Comparison of ENCODE assay signal across 20 cellular contexts in genomic region chr1:83751602-83752001, GRCh38.
A peak's percentile ranks its signal among the peaks of the same experiment; 100 is the strongest.
DNase-seq lines count a peak whose midpoint lies in the region; ATAC-seq, FAIRE-seq and TF ChIP-seq lines count a peak whose summit lies in the region.
"Had no signal": no experiment of that assay in that cellular context is flagged by ENCODE, and none has a peak within 500 bp of the region (broad histone marks: within the 10 kb centered on the region; RNA-seq: fewer than 3 reads in every experiment).

No MANE protein-coding gene starts in this region.

- no peak overlapping the region for H2AFZ ChIP-seq in astrocyte (ENCODE audit: low read depth, low read length)

- no peak overlapping the region for H3K56ac ChIP-seq in mesendoderm (ENCODE audit: low read length)

- no peaks in the 10 kb centered on the region for H4K20me1 ChIP-seq in astrocyte (ENCODE audit: insufficient read depth, low read length)

- no peaks in the 10 kb centered on the region for H3K79me1 ChIP-seq in mesendoderm (ENCODE audit: low read length)

- H3K4me1 ChIP-seq in HUES64 (ENCODE audit: insufficient read depth, low read length) (peaks cover 9% of the 10 kb centered on the region; the same call in 1 of the 2 replicates), astrocyte (ENCODE audit: insufficient read depth, low read length) (no peaks in the 10 kb centered on the region), mesendoderm (ENCODE audit: control insufficient read depth, low read depth, low read length) (no peaks in the 10 kb centered on the region)
- H3K4me1 ChIP-seq: A549, HAP-1 had no signal

- peaks cover 9% of the 10 kb centered on the region for H3K9me3 Mint-ChIP-seq in astrocyte (ENCODE audit: unreplicated experiment)
- H3K9me3 Mint-ChIP-seq: CD8-positive, alpha-beta T cell had no signal

- no peak overlapping the region for H3K4me3 Mint-ChIP-seq in astrocyte (ENCODE audit: unreplicated experiment)
- H3K4me3 Mint-ChIP-seq: CD14-positive monocyte; CD8-positive, alpha-beta T cell had no signal

- peaks cover 36% of the 10 kb centered on the region for H3K4me1 Mint-ChIP-seq in astrocyte (ENCODE audit: low read depth, unreplicated experiment)
- H3K4me1 Mint-ChIP-seq: CD14-positive monocyte had no signal

- no peak overlapping the region for H3K4ac ChIP-seq in mesendoderm (ENCODE audit: low read depth, low read length)

- H3K18ac ChIP-seq in mesendoderm (ENCODE audit: low read length) = no peak overlapping the region

- H3K36me3 ChIP-seq in HUES64 (ENCODE audit: insufficient read depth, low read length) = no peaks in the 10 kb centered on the region
- H3K36me3 ChIP-seq in astrocyte (ENCODE audit: insufficient read depth, low read length) = no peaks in the 10 kb centered on the region
- H3K36me3 ChIP-seq in mesendoderm (ENCODE audit: control insufficient read depth, insufficient read depth, low read length) = no peaks in the 10 kb centered on the region
- H3K36me3 ChIP-seq: HAP-1 had no signal

- H3K27ac ChIP-seq in HUES64 (ENCODE audit: low read depth, low read length) (peak overlapping the region; percentile 80; the same call in 1 of the 2 replicates), astrocyte (ENCODE audit: low read depth, low read length) (no peak overlapping the region), mesendoderm (ENCODE audit: low read depth, low read length) (no peak overlapping the region)
- H3K27ac ChIP-seq: A549 had no signal

- no peak overlapping the region for H4K8ac ChIP-seq in mesendoderm (ENCODE audit: low read depth, low read length)

- no peak for TF ChIP-seq POLR2A in GM18505 (IDR thresholded peaks at IDR 0.05; ENCODE audit: borderline replicate concordance, extremely low read depth, insufficient read depth, insufficient read length)

- ATAC-seq in HG02981 (IDR thresholded peaks at IDR 0.05; ENCODE audit: unreplicated experiment) (no peak), HG03097 (IDR thresholded peaks at IDR 0.05; ENCODE audit: low FRiP score, unreplicated experiment) (no peak), GM18505 (IDR thresholded peaks at IDR 0.05; ENCODE audit: unreplicated experiment) (no peak)
- ATAC-seq: A549; CD8-positive, alpha-beta T cell had no signal

- H3K4me2 ChIP-seq in astrocyte (ENCODE audit: low read length) (no peak overlapping the region), mesendoderm (ENCODE audit: low read length) (no peak overlapping the region)
- H3K4me2 ChIP-seq: A549 had no signal

- H3K9ac ChIP-seq in HUES64 (ENCODE audit: low read depth, low read length) (no peak overlapping the region), astrocyte (ENCODE audit: low read length) (no peak overlapping the region), mesendoderm (ENCODE audit: low read length) (no peak overlapping the region)

- H3K9me3 ChIP-seq in HUES64 (ENCODE audit: insufficient read depth, low read depth, low read length) (peaks cover 13% of the 10 kb centered on the region), astrocyte (ENCODE audit: insufficient read depth, low read depth, low read length) (no peaks in the 10 kb centered on the region)
- H3K9me3 ChIP-seq: A549, HAP-1 had no signal

- H2BK120ac ChIP-seq in mesendoderm (ENCODE audit: low read depth, low read length) = no peak overlapping the region

- no peak for DNase-seq in astrocyte (ENCODE audit: low read depth)
- peak; percentile 23 for DNase-seq in mesendoderm
- DNase-seq: CD8-positive, alpha-beta T cell; COR-L47; DMS153; DMS79 treated with DMSO at 0.1 percent for 48 hours; EL; GOT3; IMR-90 had no signal

- no peaks in the 10 kb centered on the region for H3K27me3 Mint-ChIP-seq in astrocyte (ENCODE audit: low read depth, unreplicated experiment)

- no peak overlapping the region for H2BK5ac ChIP-seq in mesendoderm (ENCODE audit: low read length)

- no peak overlapping the region for H3K23ac ChIP-seq in mesendoderm (ENCODE audit: low read length)

- H3K27me3 ChIP-seq in HUES64 (ENCODE audit: insufficient read depth, low read length) = no peaks in the 10 kb centered on the region
- no peaks in the 10 kb centered on the region for H3K27me3 ChIP-seq in astrocyte (ENCODE audit: insufficient read depth, low read length)
- no peaks in the 10 kb centered on the region for H3K27me3 ChIP-seq in mesendoderm (ENCODE audit: insufficient read depth, low read length, poor library complexity)

- H3K79me2 ChIP-seq in astrocyte (ENCODE audit: insufficient read depth, low read length) (no peaks in the 10 kb centered on the region), mesendoderm (ENCODE audit: control insufficient read depth, insufficient read depth, low read length) (no peaks in the 10 kb centered on the region)

- peak overlapping the region; percentile 67 for H3K27ac Mint-ChIP-seq in astrocyte (ENCODE audit: unreplicated experiment)
- H3K27ac Mint-ChIP-seq: CD14-positive monocyte; CD8-positive, alpha-beta T cell had no signal

- TF ChIP-seq CTCF in astrocyte (IDR thresholded peaks at IDR 0.05; ENCODE audit: insufficient read depth, low read depth, low read length) = no peak

- H3K36me3 Mint-ChIP-seq in astrocyte (ENCODE audit: low read depth, unreplicated experiment) = no peaks in the 10 kb centered on the region
- H3K36me3 Mint-ChIP-seq: CD14-positive monocyte; CD8-positive, alpha-beta T cell had no signal

- 73% methylated on average over 1 of the region's 2 CpGs for WGBS in HUES64
- WGBS in mesendoderm (ENCODE audit: extremely low coverage, insufficient coverage, low lambda C conversion rate) = no CpG with 5 or more reads among the region's 2 CpGs

- H2AK5ac ChIP-seq in mesendoderm (ENCODE audit: low read length) = no peak overlapping the region

- no peak for FAIRE-seq in astrocyte (lab: Jason Lieb, UNC)
- FAIRE-seq: A549, D721Med, G401.6, GM12891, HTR-8/SVneo had no signal

- H2BK15ac ChIP-seq in mesendoderm (replicated peaks; ENCODE audit: low read depth) = no peak overlapping the region

- no peak overlapping the region for H4K5ac ChIP-seq in mesendoderm (ENCODE audit: low read length)

- H3K4me3 ChIP-seq in HUES64 (ENCODE audit: low read length) (no peak overlapping the region), astrocyte (ENCODE audit: insufficient read depth, low read depth, low read length) (no peak overlapping the region), mesendoderm (ENCODE audit: low read length) (no peak overlapping the region)
- H3K4me3 ChIP-seq: A549, HAP-1 had no signal
